Comparison of ENCODE assay signal across 19 cellular contexts in genomic region chr2:10360460-10361219, GRCh38. TPM values are rescaled to one million over a fixed set of nuclear protein-coding genes. Genes with fewer than 3 reads are reported as not detected.
DNase-seq lines count a peak whose midpoint lies in the region; ATAC-seq and TF ChIP-seq lines count a peak whose summit lies in the region.
"Had no signal": no experiment of that assay in that cellular context is flagged by ENCODE, and none has a peak within 500 bp of the region (broad histone marks: within the 10 kb centered on the region; RNA-seq: fewer than 3 reads in every experiment).

No MANE protein-coding gene starts in this region.

- no peak for DNase-seq in activated CD4-positive, alpha-beta T cell treated with anti-CD3 and anti-CD28 coated beads, Interleukin-2, amount 10 ng/mL, durations not matched to agents 24 days and 14 days
- DNase-seq in activated CD4-positive, alpha-beta T cell treated with anti-CD3 and anti-CD28 coated beads, Interleukin-2, amount 50 U/mL, for 48 hours = no peak
- no peak for DNase-seq in activated CD8-positive, alpha-beta T cell treated with anti-CD3 and anti-CD28 coated beads for 36 hours
- DNase-seq in memory B cell (ENCODE audit: low spot score in 2 of 2) (no peak), testis (peak; percentile 58), cerebellum (ENCODE audit: low spot score) (no peak)
- DNase-seq: activated naive CD4-positive, alpha-beta T cell treated with anti-CD3 and anti-CD28 coated beads, Interleukin-2, amount 50 U/mL, for 16 hours; central memory CD4-positive, alpha-beta T cell; COR-L47; gastrocnemius medialis; NCI-H2081 treated with DMSO at 0.1 percent for 48 hours; NCI-H526 treated with DMSO at 0.1 percent for 48 hours; right cardiac atrium; SW 1271 had no signal

- POLR2A ChIA-PET in activated CD8-positive, alpha-beta T cell treated with anti-CD3 and anti-CD28 coated beads for 36 hours (lab: Charles Lee) = interaction anchor here (0.6 kb wide), 1 partner anchor 828 kb away, joined by 3 read pairs; no protein-coding TSS in a partner anchor

- H3K27me3 ChIP-seq in testis = no peaks in the 10 kb centered on the region
- H3K27me3 ChIP-seq: gastrocnemius medialis had no signal

- H3K9me3 ChIP-seq in testis = no peaks in the 10 kb centered on the region
- H3K9me3 ChIP-seq: gastrocnemius medialis had no signal

- peaks cover 43% of the 10 kb centered on the region for H3K4me1 ChIP-seq in testis
- H3K4me1 ChIP-seq: gastrocnemius medialis had no signal

- intact Hi-C loops in activated CD4-positive, alpha-beta T cell treated with anti-CD3 and anti-CD28 coated beads, Interleukin-2, amount 10 ng/mL, durations not matched to agents 24 days and 14 days (cut with micrococcal nuclease) = no loop called here
- intact Hi-C loops in activated CD8-positive, alpha-beta T cell treated with anti-CD3 and anti-CD28 coated beads for 36 hours (cut with micrococcal nuclease) = no loop called here
- intact Hi-C loops in testis (cut with DNase I; ENCODE audit: low total_unique reads) = no loop called here

- 68 to 71% methylated on average over 18 to 22 of the region's 22 CpGs for WGBS in testis, 2 donors

- H3K36me3 ChIP-seq in testis (ENCODE audit: low read depth, missing control alignments) = no peaks in the 10 kb centered on the region
- H3K36me3 ChIP-seq: gastrocnemius medialis had no signal

- H3K9me3 Mint-ChIP-seq in activated CD4-positive, alpha-beta T cell treated with anti-CD3 and anti-CD28 coated beads, Interleukin-2, amount 10 ng/mL, durations not matched to agents 24 days and 14 days = no peaks in the 10 kb centered on the region
- no peaks in the 10 kb centered on the region for H3K9me3 Mint-ChIP-seq in activated CD8-positive, alpha-beta T cell treated with anti-CD3 and anti-CD28 coated beads for 36 hours
- no peaks in the 10 kb centered on the region for H3K9me3 Mint-ChIP-seq in memory B cell
- H3K9me3 Mint-ChIP-seq: natural killer cell treated with Interleukin-12 subunit alpha and Interleukin-12 subunit beta and Interleukin-15 and Interleukin-18, amount 100 ng/mL, for 72 hours had no signal

- no peaks in the 10 kb centered on the region for H3K36me3 Mint-ChIP-seq in activated CD4-positive, alpha-beta T cell treated with anti-CD3 and anti-CD28 coated beads, Interleukin-2, amount 10 ng/mL, durations not matched to agents 24 days and 14 days (ENCODE audit: low read depth)
- H3K36me3 Mint-ChIP-seq in activated CD8-positive, alpha-beta T cell treated with anti-CD3 and anti-CD28 coated beads for 36 hours (ENCODE audit: low read depth) = peaks cover 15% of the 10 kb centered on the region
- H3K36me3 Mint-ChIP-seq in memory B cell = peaks cover 10% of the 10 kb centered on the region
- H3K36me3 Mint-ChIP-seq: natural killer cell treated with Interleukin-12 subunit alpha and Interleukin-12 subunit beta and Interleukin-15 and Interleukin-18, amount 100 ng/mL, for 72 hours had no signal

- no peak for ATAC-seq in activated CD8-positive, alpha-beta T cell treated with anti-CD3 and anti-CD28 coated beads for 36 hours
- ATAC-seq in memory B cell (ENCODE audit: low read depth) = no peak
- ATAC-seq in GM21423 (IDR thresholded peaks at IDR 0.05; ENCODE audit: unreplicated experiment) = no peak
- ATAC-seq in HG02884 (IDR thresholded peaks at IDR 0.05; ENCODE audit: unreplicated experiment) = no peak
- ATAC-seq: gastrocnemius medialis; HepG2; natural killer cell treated with Interleukin-12 subunit alpha and Interleukin-12 subunit beta and Interleukin-15 and Interleukin-18, amount 100 ng/mL, for 72 hours; right cardiac atrium had no signal

- no peak for TF ChIP-seq POLR2A in testis (IDR thresholded peaks at IDR 0.05)

- H3K27me3 Mint-ChIP-seq in activated CD4-positive, alpha-beta T cell treated with anti-CD3 and anti-CD28 coated beads, Interleukin-2, amount 10 ng/mL, durations not matched to agents 24 days and 14 days = no peaks in the 10 kb centered on the region
- no peaks in the 10 kb centered on the region for H3K27me3 Mint-ChIP-seq in activated CD8-positive, alpha-beta T cell treated with anti-CD3 and anti-CD28 coated beads for 36 hours
- no peaks in the 10 kb centered on the region for H3K27me3 Mint-ChIP-seq in memory B cell
- H3K27me3 Mint-ChIP-seq: natural killer cell treated with Interleukin-12 subunit alpha and Interleukin-12 subunit beta and Interleukin-15 and Interleukin-18, amount 100 ng/mL, for 72 hours had no signal

- CTCF ChIA-PET in activated CD8-positive, alpha-beta T cell treated with anti-CD3 and anti-CD28 coated beads for 36 hours (lab: Charles Lee) = interaction anchor here (0.6 kb wide), 1 partner anchor 23 kb away, joined by 3 read pairs; no protein-coding TSS in a partner anchor

- no peak overlapping the region for H3K4me3 Mint-ChIP-seq in activated CD4-positive, alpha-beta T cell treated with anti-CD3 and anti-CD28 coated beads, Interleukin-2, amount 10 ng/mL, durations not matched to agents 24 days and 14 days
- H3K4me3 Mint-ChIP-seq in activated CD8-positive, alpha-beta T cell treated with anti-CD3 and anti-CD28 coated beads for 36 hours = no peak overlapping the region
- H3K4me3 Mint-ChIP-seq in memory B cell = no peak overlapping the region
- H3K4me3 Mint-ChIP-seq: natural killer cell treated with Interleukin-12 subunit alpha and Interleukin-12 subunit beta and Interleukin-15 and Interleukin-18, amount 100 ng/mL, for 72 hours had no signal

- peak overlapping the region; percentile 1 for H3K27ac Mint-ChIP-seq in activated CD4-positive, alpha-beta T cell treated with anti-CD3 and anti-CD28 coated beads, Interleukin-2, amount 10 ng/mL, durations not matched to agents 24 days and 14 days
- peak overlapping the region; percentile 49 for H3K27ac Mint-ChIP-seq in activated CD8-positive, alpha-beta T cell treated with anti-CD3 and anti-CD28 coated beads for 36 hours
- H3K27ac Mint-ChIP-seq in memory B cell = peak overlapping the region; percentile 21

- peak overlapping the region; percentile 1 to 63 for H3K27ac ChIP-seq in testis
- H3K27ac ChIP-seq: gastrocnemius medialis, PC-9 had no signal

- peaks cover 11% of the 10 kb centered on the region for H3K4me1 Mint-ChIP-seq in activated CD4-positive, alpha-beta T cell treated with anti-CD3 and anti-CD28 coated beads, Interleukin-2, amount 10 ng/mL, durations not matched to agents 24 days and 14 days
- H3K4me1 Mint-ChIP-seq in activated CD8-positive, alpha-beta T cell treated with anti-CD3 and anti-CD28 coated beads for 36 hours (ENCODE audit: low read depth) = peaks cover 47% of the 10 kb centered on the region
- H3K4me1 Mint-ChIP-seq in memory B cell = peaks cover 27% of the 10 kb centered on the region

- TF ChIP-seq CTCF in activated CD8-positive, alpha-beta T cell treated with anti-CD3 and anti-CD28 coated beads for 36 hours (IDR thresholded peaks at IDR 0.05) = no peak
- no peak for TF ChIP-seq CTCF in testis (IDR thresholded peaks at IDR 0.05)

- no peak overlapping the region for H3K4me3 ChIP-seq in testis
- H3K4me3 ChIP-seq: gastrocnemius medialis, PC-9 had no signal

RNA-seq across cellular contexts. Expression of gene HPCAL1, which starts 57.9 kb away (rescaled TPM):
- total RNA-seq in activated CD4-positive, alpha-beta T cell treated with anti-CD3 and anti-CD28 coated beads, Interleukin-2, amount 10 ng/mL, durations not matched to agents 24 days and 14 days = 77.1 and 82.8 TPM in 2 replicates
- total RNA-seq in activated CD8-positive, alpha-beta T cell treated with anti-CD3 and anti-CD28 coated beads for 36 hours = 100 to 1,000 TPM; 166 to 170 TPM
- total RNA-seq in testis (100 to 1,000 TPM; 215 to 263 TPM), cerebellum (40.8 TPM)
- 99.5 TPM for polyA plus RNA-seq in testis (ENCODE audit: insufficient read depth, low read depth, low replicate concordance)
